26 cellular contexts compared by ENCODE assay signal in the genomic region with DNA sequence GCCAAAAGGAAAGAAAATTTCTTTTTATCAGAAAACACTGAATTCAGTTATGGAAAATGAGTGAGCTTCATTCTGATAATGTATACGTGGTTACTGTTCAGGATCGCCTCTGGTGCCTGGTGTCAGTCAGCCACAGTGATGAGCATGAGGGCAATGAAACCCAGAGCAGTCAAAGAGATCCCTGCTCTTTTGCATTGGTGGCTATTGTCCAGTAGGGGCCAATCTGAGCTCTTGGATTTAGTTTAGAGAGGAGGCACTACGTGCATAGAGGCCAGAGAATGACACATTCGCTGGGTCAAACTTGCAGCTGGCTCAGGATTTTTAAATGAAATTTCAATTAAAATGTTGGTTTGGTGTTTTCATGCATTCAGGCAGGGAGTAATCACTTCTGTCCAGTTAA.
DNase-seq lines count a peak whose midpoint lies in the region; ATAC-seq and TF ChIP-seq lines count a peak whose summit lies in the region.
"Had no signal": no experiment of that assay in that cellular context is flagged by ENCODE, and none has a peak within 500 bp of the region (broad histone marks: within the 10 kb centered on the region; RNA-seq: fewer than 3 reads in every experiment).

No MANE protein-coding gene starts in this region.

- intact Hi-C loops in vagina (cut with DNase I), result no loop called here

- H3K79me2 ChIP-seq in hepatocyte, result no peaks in the 10 kb centered on the region

- H3K9me3 ChIP-seq in vagina, result no peaks in the 10 kb centered on the region
- H3K9me3 ChIP-seq in hepatocyte (ENCODE audit: low read depth), result no peaks in the 10 kb centered on the region
- H3K9me3 ChIP-seq: BE2C, SK-N-SH had no signal

- 88% methylated on average over 4 of the region's 4 CpGs for WGBS in hepatocyte (ENCODE audit: low lambda C conversion rate, missing lambda C conversion rate)

- no peak overlapping the region for H3K4me2 ChIP-seq in hepatocyte
- H3K4me2 ChIP-seq: PC-9, SK-N-SH had no signal

- TF ChIP-seq CTCF in C4-2B (conservative IDR thresholded peaks at IDR 0.05), result peak; percentile 9
- no peak for TF ChIP-seq CTCF in WTC11 (IDR thresholded peaks at IDR 0.05)
- no peak for TF ChIP-seq CTCF in vagina (IDR thresholded peaks at IDR 0.05)
- TF ChIP-seq CTCF in hepatocyte (IDR thresholded peaks at IDR 0.05; ENCODE audit: poor library complexity), result no peak

- no peaks in the 10 kb centered on the region for H3K36me3 Mint-ChIP-seq in WTC11

- no peak overlapping the region for H3K4me3 Mint-ChIP-seq in WTC11
- H3K4me3 Mint-ChIP-seq: IgD-negative memory B cell had no signal

- H3K36me3 ChIP-seq in H7 (replicated peaks; ENCODE audit: control insufficient read depth, insufficient read depth, low read length), result no peaks in the 10 kb centered on the region
- H3K36me3 ChIP-seq in vagina, result no peaks in the 10 kb centered on the region
- H3K36me3 ChIP-seq in hepatocyte (replicated peaks; ENCODE audit: insufficient read depth, low read depth), result no peaks in the 10 kb centered on the region
- H3K36me3 ChIP-seq: BE2C had no signal

- no peaks in the 10 kb centered on the region for H3K9me3 Mint-ChIP-seq in WTC11

- no peak overlapping the region for H2AFZ ChIP-seq in hepatocyte
- H2AFZ ChIP-seq: PC-9 had no signal

- H3K27me3 Mint-ChIP-seq in WTC11 (ENCODE audit: low read depth), result no peaks in the 10 kb centered on the region; the same call in 1 of the 2 replicates

- POLR2A ChIA-PET in WTC11 (lab: Charles Lee), result no interaction called here

- H3K4me1 Mint-ChIP-seq in WTC11, result peaks cover 21% of the 10 kb centered on the region
- H3K4me1 Mint-ChIP-seq: IgD-negative memory B cell had no signal

- H3K27ac ChIP-seq in C4-2B, result no peak overlapping the region
- no peak overlapping the region for H3K27ac ChIP-seq in vagina
- H3K27ac ChIP-seq in hepatocyte, result no peak overlapping the region
- H3K27ac ChIP-seq: PC-9, RWPE1 had no signal

- CTCF ChIA-PET in WTC11 (lab: Charles Lee), result interaction anchor here (1.1 kb wide), 1 partner anchor 9 kb away, joined by 4 read pairs; no protein-coding TSS in a partner anchor

- DNase-seq in H7 (peak; percentile 17), WTC11 (ENCODE audit: low spot score) (no peak), iPS-NIHi11 (ENCODE audit: low spot score) (peak; percentile 32), NCI-H1105 treated with DMSO at 0.1 percent for 48 hours (lab: John Stamatoyannopoulos, UW) (no peak), vagina (ENCODE audit: extremely low spot score in 2 of 2) (no peak), hepatocyte (ENCODE audit: low spot score) (no peak), AG08395 (ENCODE audit: low spot score) (no peak)
- DNase-seq: BE2C; Calu3; HCEC 1CT; NCI-H1048; NCI-H1417 treated with DMSO at 0.1 percent for 48 hours; NCI-H187; NCI-H2081 treated with DMSO at 0.1 percent for 48 hours; NCI-H2171; NCI-H226; NCI-H524; NCI-H82; NK-92 treated with Interleukin-12 subunit alpha and Interleukin-12 subunit beta, amount 100 ng/mL, for 24 hours; PC-9; SHP77 treated with DMSO at 0.1 percent for 48 hours; SK-N-SH; SW 1271 had no signal

- TF ChIP-seq POLR2A in vagina (IDR thresholded peaks at IDR 0.05), result no peak

- H3K4me3 ChIP-seq in H7 (ENCODE audit: insufficient read depth, low read depth, low read length) (no peak overlapping the region), vagina (no peak overlapping the region), hepatocyte (no peak overlapping the region)
- H3K4me3 ChIP-seq: PC-9 had no signal

- H3K4me1 ChIP-seq in vagina, result no peaks in the 10 kb centered on the region
- no peaks in the 10 kb centered on the region for H3K4me1 ChIP-seq in hepatocyte (ENCODE audit: insufficient read depth)
- H3K4me1 ChIP-seq: BE2C had no signal

- ATAC-seq in WTC11, result peak; percentile 53

- no peaks in the 10 kb centered on the region for H3K9me2 ChIP-seq in hepatocyte (replicated peaks; ENCODE audit: insufficient read depth)
- H3K9me2 ChIP-seq: SK-N-SH had no signal

- H3K27me3 ChIP-seq in H7 (ENCODE audit: control insufficient read depth, insufficient read depth, low read length) (no peaks in the 10 kb centered on the region), vagina (no peaks in the 10 kb centered on the region), hepatocyte (no peaks in the 10 kb centered on the region)
- H3K27me3 ChIP-seq: BE2C had no signal

- H3K27ac Mint-ChIP-seq in WTC11, result no peak overlapping the region
- H3K27ac Mint-ChIP-seq: IgD-negative memory B cell had no signal

- H4K20me1 ChIP-seq in hepatocyte (ENCODE audit: insufficient read depth, poor library complexity, severe bottlenecking), result no peaks in the 10 kb centered on the region

TF ChIP-seq in WTC11, 78 proteins besides CTCF, POLR2A, EP300 and RAD21 (continues in another document):
- TF ChIP-seq, protein P1, sequence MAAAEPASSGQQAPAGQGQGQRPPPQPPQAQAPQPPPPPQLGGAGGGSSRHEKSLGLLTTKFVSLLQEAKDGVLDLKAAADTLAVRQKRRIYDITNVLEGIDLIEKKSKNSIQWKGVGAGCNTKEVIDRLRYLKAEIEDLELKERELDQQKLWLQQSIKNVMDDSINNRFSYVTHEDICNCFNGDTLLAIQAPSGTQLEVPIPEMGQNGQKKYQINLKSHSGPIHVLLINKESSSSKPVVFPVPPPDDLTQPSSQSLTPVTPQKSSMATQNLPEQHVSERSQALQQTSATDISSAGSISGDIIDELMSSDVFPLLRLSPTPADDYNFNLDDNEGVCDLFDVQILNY (CRISPR knock-in tag; IDR thresholded peaks at IDR 0.05), result no peak
- TF ChIP-seq NR1H2 (CRISPR knock-in tag; IDR thresholded peaks at IDR 0.05), result no peak
- TF ChIP-seq, protein P2, sequence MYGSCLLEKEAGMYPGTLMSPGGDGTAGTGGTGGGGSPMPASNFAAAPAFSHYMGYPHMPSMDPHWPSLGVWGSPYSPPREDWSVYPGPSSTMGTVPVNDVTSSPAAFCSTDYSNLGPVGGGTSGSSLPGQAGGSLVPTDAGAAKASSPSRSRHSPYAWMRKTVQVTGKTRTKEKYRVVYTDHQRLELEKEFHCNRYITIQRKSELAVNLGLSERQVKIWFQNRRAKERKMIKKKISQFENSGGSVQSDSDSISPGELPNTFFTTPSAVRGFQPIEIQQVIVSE (CRISPR knock-in tag; IDR thresholded peaks at IDR 0.05; ENCODE audit: borderline replicate concordance), result no peak
- TF ChIP-seq, protein P3, sequence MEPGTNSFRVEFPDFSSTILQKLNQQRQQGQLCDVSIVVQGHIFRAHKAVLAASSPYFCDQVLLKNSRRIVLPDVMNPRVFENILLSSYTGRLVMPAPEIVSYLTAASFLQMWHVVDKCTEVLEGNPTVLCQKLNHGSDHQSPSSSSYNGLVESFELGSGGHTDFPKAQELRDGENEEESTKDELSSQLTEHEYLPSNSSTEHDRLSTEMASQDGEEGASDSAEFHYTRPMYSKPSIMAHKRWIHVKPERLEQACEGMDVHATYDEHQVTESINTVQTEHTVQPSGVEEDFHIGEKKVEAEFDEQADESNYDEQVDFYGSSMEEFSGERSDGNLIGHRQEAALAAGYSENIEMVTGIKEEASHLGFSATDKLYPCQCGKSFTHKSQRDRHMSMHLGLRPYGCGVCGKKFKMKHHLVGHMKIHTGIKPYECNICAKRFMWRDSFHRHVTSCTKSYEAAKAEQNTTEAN (CRISPR knock-in tag; IDR thresholded peaks at IDR 0.05), result no peak
- TF ChIP-seq TCF7 (CRISPR knock-in tag; IDR thresholded peaks at IDR 0.05; ENCODE audit: low read depth), result no peak
- TF ChIP-seq, protein P4, sequence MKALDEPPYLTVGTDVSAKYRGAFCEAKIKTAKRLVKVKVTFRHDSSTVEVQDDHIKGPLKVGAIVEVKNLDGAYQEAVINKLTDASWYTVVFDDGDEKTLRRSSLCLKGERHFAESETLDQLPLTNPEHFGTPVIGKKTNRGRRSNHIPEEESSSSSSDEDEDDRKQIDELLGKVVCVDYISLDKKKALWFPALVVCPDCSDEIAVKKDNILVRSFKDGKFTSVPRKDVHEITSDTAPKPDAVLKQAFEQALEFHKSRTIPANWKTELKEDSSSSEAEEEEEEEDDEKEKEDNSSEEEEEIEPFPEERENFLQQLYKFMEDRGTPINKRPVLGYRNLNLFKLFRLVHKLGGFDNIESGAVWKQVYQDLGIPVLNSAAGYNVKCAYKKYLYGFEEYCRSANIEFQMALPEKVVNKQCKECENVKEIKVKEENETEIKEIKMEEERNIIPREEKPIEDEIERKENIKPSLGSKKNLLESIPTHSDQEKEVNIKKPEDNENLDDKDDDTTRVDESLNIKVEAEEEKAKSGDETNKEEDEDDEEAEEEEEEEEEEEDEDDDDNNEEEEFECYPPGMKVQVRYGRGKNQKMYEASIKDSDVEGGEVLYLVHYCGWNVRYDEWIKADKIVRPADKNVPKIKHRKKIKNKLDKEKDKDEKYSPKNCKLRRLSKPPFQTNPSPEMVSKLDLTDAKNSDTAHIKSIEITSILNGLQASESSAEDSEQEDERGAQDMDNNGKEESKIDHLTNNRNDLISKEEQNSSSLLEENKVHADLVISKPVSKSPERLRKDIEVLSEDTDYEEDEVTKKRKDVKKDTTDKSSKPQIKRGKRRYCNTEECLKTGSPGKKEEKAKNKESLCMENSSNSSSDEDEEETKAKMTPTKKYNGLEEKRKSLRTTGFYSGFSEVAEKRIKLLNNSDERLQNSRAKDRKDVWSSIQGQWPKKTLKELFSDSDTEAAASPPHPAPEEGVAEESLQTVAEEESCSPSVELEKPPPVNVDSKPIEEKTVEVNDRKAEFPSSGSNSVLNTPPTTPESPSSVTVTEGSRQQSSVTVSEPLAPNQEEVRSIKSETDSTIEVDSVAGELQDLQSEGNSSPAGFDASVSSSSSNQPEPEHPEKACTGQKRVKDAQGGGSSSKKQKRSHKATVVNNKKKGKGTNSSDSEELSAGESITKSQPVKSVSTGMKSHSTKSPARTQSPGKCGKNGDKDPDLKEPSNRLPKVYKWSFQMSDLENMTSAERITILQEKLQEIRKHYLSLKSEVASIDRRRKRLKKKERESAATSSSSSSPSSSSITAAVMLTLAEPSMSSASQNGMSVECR (CRISPR knock-in tag; IDR thresholded peaks at IDR 0.05; ENCODE audit: borderline replicate concordance), result no peak
- TF ChIP-seq, protein P5, sequence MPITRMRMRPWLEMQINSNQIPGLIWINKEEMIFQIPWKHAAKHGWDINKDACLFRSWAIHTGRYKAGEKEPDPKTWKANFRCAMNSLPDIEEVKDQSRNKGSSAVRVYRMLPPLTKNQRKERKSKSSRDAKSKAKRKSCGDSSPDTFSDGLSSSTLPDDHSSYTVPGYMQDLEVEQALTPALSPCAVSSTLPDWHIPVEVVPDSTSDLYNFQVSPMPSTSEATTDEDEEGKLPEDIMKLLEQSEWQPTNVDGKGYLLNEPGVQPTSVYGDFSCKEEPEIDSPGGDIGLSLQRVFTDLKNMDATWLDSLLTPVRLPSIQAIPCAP (CRISPR knock-in tag; IDR thresholded peaks at IDR 0.05), result no peak
- TF ChIP-seq FOXP1 (CRISPR knock-in tag; IDR thresholded peaks at IDR 0.05; ENCODE audit: borderline replicate concordance), result no peak
- TF ChIP-seq ZNF416 (CRISPR knock-in tag; IDR thresholded peaks at IDR 0.05), result no peak
- no peak for TF ChIP-seq ZNF219 (CRISPR knock-in tag; IDR thresholded peaks at IDR 0.05; ENCODE audit: borderline replicate concordance)
- no peak for TF ChIP-seq ZNF263 (CRISPR knock-in tag; IDR thresholded peaks at IDR 0.05; ENCODE audit: low read depth)
- no peak for TF ChIP-seq RORB (CRISPR knock-in tag; IDR thresholded peaks at IDR 0.05)
- TF ChIP-seq FOXJ3 (CRISPR knock-in tag; IDR thresholded peaks at IDR 0.05; ENCODE audit: borderline replicate concordance), result no peak

Comparison
In these comparisons a context has a peak if more than half of its experiments do, and no peak if none do; other contexts are left out.
1. DNase-seq: peak in H7 (single experiment) and iPS-NIHi11 (single experiment); none in WTC11 (single experiment), NCI-H1105 treated with DMSO at 0.1 percent for 48 hours (single experiment), vagina (0 of 2), hepatocyte (single experiment) and AG08395 (single experiment).